Comparison of ENCODE assay signal across 19 cellular contexts in the genomic region with DNA sequence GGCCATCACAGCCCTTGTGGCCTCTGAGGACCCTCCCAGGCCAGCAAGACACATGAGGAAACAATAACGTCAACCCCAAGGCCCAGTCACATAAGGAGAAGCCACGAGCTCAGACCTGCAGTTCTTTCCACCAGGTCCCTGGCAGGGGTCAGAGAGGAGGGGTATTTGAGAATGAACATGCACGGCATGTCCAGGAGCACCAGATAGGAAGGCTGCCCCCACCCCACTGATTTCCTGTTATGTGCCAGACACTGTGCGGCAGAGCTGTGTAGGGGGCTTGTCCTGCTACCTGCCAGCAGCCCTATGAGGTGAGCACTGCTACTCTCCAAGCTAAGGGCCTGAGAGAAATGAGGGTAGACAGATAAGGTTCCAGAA. TPM values are rescaled to one million over a fixed set of nuclear protein-coding genes. Genes with fewer than 3 reads are reported as not detected.
DNase-seq lines count a peak whose midpoint lies in the region; ATAC-seq and TF ChIP-seq lines count a peak whose summit lies in the region.
"Had no signal": no experiment of that assay in that cellular context is flagged by ENCODE, and none has a peak within 500 bp of the region (broad histone marks: within the 10 kb centered on the region; RNA-seq: fewer than 3 reads in every experiment).

No MANE protein-coding gene starts in this region.

- H3K9me3 ChIP-seq in HEK293 (ENCODE audit: control insufficient read depth, insufficient read depth, low read depth, low read length), result no peaks in the 10 kb centered on the region
- H3K9me3 ChIP-seq in WERI-Rb-1 (ENCODE audit: severe bottlenecking), result no peaks in the 10 kb centered on the region
- H3K9me3 ChIP-seq in sigmoid colon, result no peaks in the 10 kb centered on the region
- H3K9me3 ChIP-seq: upper lobe of right lung had no signal

- H3K36me3 ChIP-seq in HEK293 (ENCODE audit: control insufficient read depth in 2 of 2, insufficient read depth in 1 of 2, low read length in 2 of 2) (no peaks in the 10 kb centered on the region), WERI-Rb-1 (no peaks in the 10 kb centered on the region), sigmoid colon (no peaks in the 10 kb centered on the region)
- H3K36me3 ChIP-seq: upper lobe of right lung had no signal

- no peak for TF ChIP-seq CTCF in HEK293 (tag by site-specific recombination; IDR thresholded peaks at IDR 0.05)
- TF ChIP-seq CTCF in WERI-Rb-1 (IDR thresholded peaks at IDR 0.05; ENCODE audit: low read depth, low read length), result no peak
- TF ChIP-seq CTCF in sigmoid colon (IDR thresholded peaks at IDR 0.05), result no peak

- POLR2A ChIA-PET in HEK293 (lab: Yijun Ruan, JAX), result no interaction called here

- no peak for TF ChIP-seq EP300 in sigmoid colon (IDR thresholded peaks at IDR 0.05)

- 77 to 89% methylated on average over 4 of the region's 4 CpGs for WGBS in sigmoid colon, 2 donors

- H3K4me1 ChIP-seq in HEK293 (ENCODE audit: control insufficient read depth, insufficient read depth, low read length) (no peaks in the 10 kb centered on the region), sigmoid colon (peaks cover 0 to 20% (median 16%) of the 10 kb centered on the region in 4 donors)
- H3K4me1 ChIP-seq: upper lobe of right lung had no signal

- no peaks in the 10 kb centered on the region for H3K27me3 ChIP-seq in WERI-Rb-1 (ENCODE audit: insufficient read depth, low read depth, severe bottlenecking)
- H3K27me3 ChIP-seq in sigmoid colon, result no peaks in the 10 kb centered on the region
- H3K27me3 ChIP-seq: upper lobe of right lung had no signal

- DNase-seq in WERI-Rb-1 (no peak), mesenteric fat pad (ENCODE audit: low spot score) (peak; percentile 49), sigmoid colon (peak; percentile 34), DMS53 (lab: John Stamatoyannopoulos, UW) (no peak), T-helper 9 cell (no peak), C1 segment of cervical spinal cord (lab: John Stamatoyannopoulos, UW) (no peak)
- DNase-seq: activated CD4-positive, alpha-beta T cell treated with anti-CD3 and anti-CD28 coated beads, Interleukin-2, amount 50 U/mL, for 1 hour; effector CD8-positive, alpha-beta T cell; foreskin fibroblast; midbrain; NCI-H1105; NCI-H1930; NCI-H526 treated with DMSO at 0.1 percent for 48 hours had no signal

- H3K27ac ChIP-seq in HEK293 (ENCODE audit: extremely low read depth, low read depth, low read length) (no peak overlapping the region), WERI-Rb-1 (peak overlapping the region; percentile 58), sigmoid colon (no peak overlapping the region)
- H3K27ac ChIP-seq: SK-N-MC, upper lobe of right lung, VCaP had no signal

- no peak for ATAC-seq in GM21360 (IDR thresholded peaks at IDR 0.05; ENCODE audit: unreplicated experiment)
- ATAC-seq: left lobe of liver had no signal

- TF ChIP-seq POLR2A in sigmoid colon (IDR thresholded peaks at IDR 0.05), result no peak

- H3K4me3 ChIP-seq in HEK293 (ENCODE audit: low read depth, low read length) (no peak overlapping the region), WERI-Rb-1 (ENCODE audit: low read depth, low read length) (no peak overlapping the region), sigmoid colon (no peak overlapping the region)
- H3K4me3 ChIP-seq: SK-N-MC, upper lobe of right lung had no signal

- CTCF ChIA-PET in HEK293 (lab: Yijun Ruan, JAX), result no interaction called here

- intact Hi-C loops in sigmoid colon (cut with DNase I), result no loop called here

TF ChIP-seq in HEK293, 187 proteins besides CTCF, POLR2A, EP300 and RAD21:
- TF ChIP-seq ZNF26 (tag by site-specific recombination; IDR thresholded peaks at IDR 0.05) (0 out of 2 replicates have a peak, but pooled peaks have one; percentile 17), ZNF837 (tag by site-specific recombination; IDR thresholded peaks at IDR 0.05) (no peak)
- TF ChIP-seq, protein P1, sequence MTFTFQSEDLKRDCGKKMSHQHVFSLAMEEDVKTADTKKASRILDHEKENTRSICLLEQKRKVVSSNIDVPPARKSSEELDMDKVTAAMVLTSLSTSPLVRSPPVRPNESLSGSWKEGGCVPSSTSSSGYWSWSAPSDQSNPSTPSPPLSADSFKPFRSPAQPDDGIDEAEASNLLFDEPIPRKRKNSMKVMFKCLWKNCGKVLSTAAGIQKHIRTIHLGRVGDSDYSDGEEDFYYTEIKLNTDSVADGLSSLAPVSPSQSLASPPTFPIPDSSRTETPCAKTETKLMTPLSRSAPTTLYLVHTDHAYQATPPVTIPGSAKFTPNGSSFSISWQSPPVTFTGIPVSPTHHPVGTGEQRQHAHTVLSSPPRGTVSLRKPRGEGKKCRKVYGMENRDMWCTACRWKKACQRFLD (tag by site-specific recombination; IDR thresholded peaks at IDR 0.05), result no peak

RNA-seq across cellular contexts. Expression of gene ZMIZ1, which starts 40.7 kb away (rescaled TPM):
- 81.1 TPM for total RNA-seq in mesenteric fat pad
- 10 to 100 TPM; 26.5 to 49.3 (median 37.5) TPM for total RNA-seq in sigmoid colon
- polyA plus RNA-seq in sigmoid colon, result 10 to 100 TPM; 17.4 to 31.5 (median 25.4) TPM

Comparison
In these comparisons a context has a peak if more than half of its experiments do, and no peak if none do; other contexts are left out.
1. DNase-seq: peak in mesenteric fat pad (single experiment) and sigmoid colon (single experiment); none in WERI-Rb-1 (single experiment), DMS53 (single experiment), T-helper 9 cell (single experiment) and C1 segment of cervical spinal cord (0 of 14).